Comparison of ENCODE assay signal across 1 cellular context in the genomic region with DNA sequence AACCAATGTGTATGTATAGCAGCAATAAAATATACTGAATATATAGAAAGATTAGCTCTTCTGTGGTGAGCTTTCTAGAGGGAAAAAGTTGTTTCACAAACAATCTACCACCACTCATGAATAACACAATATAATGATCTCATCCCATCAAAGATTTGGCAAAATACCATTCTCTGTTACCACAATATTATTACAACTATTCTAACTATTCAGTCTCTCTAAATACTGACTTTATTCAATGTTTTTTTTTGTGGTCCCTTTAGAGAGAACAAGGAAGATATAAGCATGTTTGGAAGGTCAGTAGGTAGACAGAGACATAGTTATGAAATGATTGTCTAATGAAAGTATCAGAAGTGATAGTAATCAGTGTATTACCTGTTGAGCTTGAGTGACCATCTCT.
TF ChIP-seq lines count a peak whose summit lies in the region.

No MANE protein-coding gene starts in this region.

TF ChIP-seq in IMR-90, 13 proteins besides CTCF, POLR2A, EP300 and RAD21 (continued from another document):
- TF ChIP-seq NFE2L2 (IDR thresholded peaks at IDR 0.05; ENCODE audit: low read depth, low read length) = no peak
- TF ChIP-seq MAZ (IDR thresholded peaks at IDR 0.05; ENCODE audit: borderline replicate concordance, low read depth, low read length) = no peak
- no peak for TF ChIP-seq FOS (IDR thresholded peaks at IDR 0.05; ENCODE audit: low read depth, low read length)
- no peak for TF ChIP-seq BHLHE40 (IDR thresholded peaks at IDR 0.05; ENCODE audit: low read depth, low read length)
- TF ChIP-seq, protein P1, sequence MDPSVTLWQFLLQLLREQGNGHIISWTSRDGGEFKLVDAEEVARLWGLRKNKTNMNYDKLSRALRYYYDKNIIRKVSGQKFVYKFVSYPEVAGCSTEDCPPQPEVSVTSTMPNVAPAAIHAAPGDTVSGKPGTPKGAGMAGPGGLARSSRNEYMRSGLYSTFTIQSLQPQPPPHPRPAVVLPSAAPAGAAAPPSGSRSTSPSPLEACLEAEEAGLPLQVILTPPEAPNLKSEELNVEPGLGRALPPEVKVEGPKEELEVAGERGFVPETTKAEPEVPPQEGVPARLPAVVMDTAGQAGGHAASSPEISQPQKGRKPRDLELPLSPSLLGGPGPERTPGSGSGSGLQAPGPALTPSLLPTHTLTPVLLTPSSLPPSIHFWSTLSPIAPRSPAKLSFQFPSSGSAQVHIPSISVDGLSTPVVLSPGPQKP (IDR thresholded peaks at IDR 0.05; ENCODE audit: borderline replicate concordance, low read depth, low read length) = no peak
- TF ChIP-seq CEBPB (IDR thresholded peaks at IDR 0.05; ENCODE audit: low read depth, low read length) = no peak
- TF ChIP-seq, protein P2, sequence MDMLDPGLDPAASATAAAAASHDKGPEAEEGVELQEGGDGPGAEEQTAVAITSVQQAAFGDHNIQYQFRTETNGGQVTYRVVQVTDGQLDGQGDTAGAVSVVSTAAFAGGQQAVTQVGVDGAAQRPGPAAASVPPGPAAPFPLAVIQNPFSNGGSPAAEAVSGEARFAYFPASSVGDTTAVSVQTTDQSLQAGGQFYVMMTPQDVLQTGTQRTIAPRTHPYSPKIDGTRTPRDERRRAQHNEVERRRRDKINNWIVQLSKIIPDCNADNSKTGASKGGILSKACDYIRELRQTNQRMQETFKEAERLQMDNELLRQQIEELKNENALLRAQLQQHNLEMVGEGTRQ (IDR thresholded peaks at IDR 0.05; ENCODE audit: low read depth, low read length) = no peak
- no peak for TF ChIP-seq SMC3 (IDR thresholded peaks at IDR 0.05; ENCODE audit: low read depth, low read length)
- no peak for TF ChIP-seq MXI1 (IDR thresholded peaks at IDR 0.05; ENCODE audit: borderline replicate concordance, low read depth, low read length)
- no peak for TF ChIP-seq MAFK (IDR thresholded peaks at IDR 0.05; ENCODE audit: low read depth, low read length)
